In genomic region chr12:16605666-16606116, GRCh38 we compare ENCODE assay signal across 9 cellular contexts. TPM values are rescaled to one million over a fixed set of nuclear protein-coding genes. Genes with fewer than 3 reads are reported as not detected.
DNase-seq lines count a peak whose midpoint lies in the region; ATAC-seq and TF ChIP-seq lines count a peak whose summit lies in the region.
"Had no signal": no experiment of that assay in that cellular context is flagged by ENCODE, and none has a peak within 500 bp of the region (broad histone marks: within the 10 kb centered on the region; RNA-seq: fewer than 3 reads in every experiment).

No MANE protein-coding gene starts in this region.

- ATAC-seq in Right ventricle myocardium inferior (peak; percentile 38), heart right ventricle (peak in 6 of 8 donors; percentile 17 to 55 (median 34)), gastrocnemius medialis (no peak), GM21526 (IDR thresholded peaks at IDR 0.05; ENCODE audit: low FRiP score, unreplicated experiment) (no peak)

- 1% methylated on average over 23 of the region's 23 CpGs for WGBS in heart right ventricle, 2 donors

- H3K4me3 ChIP-seq in SJCRH30 (peak overlapping the region; percentile 65), heart right ventricle (peak overlapping the region in 9 of 10 donors; percentile 36 to 55 (median 48)), gastrocnemius medialis (peak overlapping the region; percentile 37 to 54 (median 42))

- H3K4me1 ChIP-seq in SJCRH30 (peaks cover 5% of the 10 kb centered on the region), heart right ventricle (peaks cover 0 to 26% (median 3%) of the 10 kb centered on the region in 9 donors), gastrocnemius medialis (peaks cover 0 to 5% of the 10 kb centered on the region in 2 donors)

- TF ChIP-seq CTCF in heart right ventricle (IDR thresholded peaks at IDR 0.05) (no peak), gastrocnemius medialis (IDR thresholded peaks at IDR 0.05 in 4 of 5, conservative IDR thresholded peaks at IDR 0.05 in 1 of 5) (no peak)

- DNase-seq in Right ventricle myocardium inferior (ENCODE audit: missing footprints): peak; percentile 62
- no peak for DNase-seq in cardiac septum (ENCODE audit: low spot score)
- DNase-seq in SJCRH30: peak; percentile 26 to 56
- DNase-seq in heart right ventricle: no peak
- no peak for DNase-seq in gastrocnemius medialis
- DNase-seq in activated CD4-positive, alpha-beta T cell treated with anti-CD3 and anti-CD28 coated beads, Interleukin-2, amount 50 U/mL, for 4 hours: no peak
- no peak for DNase-seq in stimulated activated CD4-positive, alpha-beta T cell treated with anti-CD3 and anti-CD28 coated beads, Interleukin-12 subunit alpha, Interleukin-12 subunit beta, amount 100 ng/mL, for 4 hours

- TF ChIP-seq POLR2A in gastrocnemius medialis (IDR thresholded peaks at IDR 0.05): no peak

- H3K27me3 ChIP-seq in SJCRH30 (no peaks in the 10 kb centered on the region), heart right ventricle (peaks cover 0 to 63% (median 49%) of the 10 kb centered on the region in 7 donors), gastrocnemius medialis (peaks cover 34 to 38% (median 38%) of the 10 kb centered on the region in 3 donors)

- H3K9me3 ChIP-seq in SJCRH30 (replicated peaks) (no peaks in the 10 kb centered on the region), heart right ventricle (no peaks in the 10 kb centered on the region), gastrocnemius medialis (no peaks in the 10 kb centered on the region)

- intact Hi-C loops in Right ventricle myocardium inferior (cut with DNase I): no loop called here
- intact Hi-C loops in cardiac septum (cut with DNase I): no loop called here
- intact Hi-C loops in heart right ventricle (cut with DNase I): no loop called here
- intact Hi-C loops in gastrocnemius medialis (cut with DNase I; ENCODE audit: low total_unique reads): no loop called here

- H3K36me3 ChIP-seq in SJCRH30: no peaks in the 10 kb centered on the region
- no peaks in the 10 kb centered on the region for H3K36me3 ChIP-seq in heart right ventricle
- H3K36me3 ChIP-seq in gastrocnemius medialis: no peaks in the 10 kb centered on the region

- H3K27ac ChIP-seq in SJCRH30: peak overlapping the region; percentile 59
- peak overlapping the region in 7 of 10 donors; percentile 2 to 62 (median 56) for H3K27ac ChIP-seq in heart right ventricle
- H3K27ac ChIP-seq in gastrocnemius medialis: no peak overlapping the region
- H3K27ac ChIP-seq: C4-2B had no signal

- in situ Hi-C loops in gastrocnemius medialis (cut with MboI; ENCODE audit: low sequenced_read_pairs in 4 of 4): no loop called here

RNA-seq across cellular contexts. Expression of gene LMO3, which starts 0.3 kb away (rescaled TPM):
- total RNA-seq in Right ventricle myocardium inferior: 3.8 TPM
- 0.38 TPM for total RNA-seq in cardiac septum
- total RNA-seq in SJCRH30 (2014; rRNA removed; shearing (Covaris generic)): 7.4 and 8.2 TPM in 2 replicates
- total RNA-seq in heart right ventricle: 1 to 10 TPM in 7 of 10 donors, under 1 TPM in 3; 0.35 to 3.2 (median 1.6) TPM
- polyA plus RNA-seq in heart right ventricle: 1 to 10 TPM in 1 of 2 donors, under 1 TPM in 1; 0.17 to 1.5 TPM
- total RNA-seq in gastrocnemius medialis: 1 to 10 TPM in 3 of 4 donors, under 1 TPM in 1; 0.81 to 4.6 (median 1.5) TPM

Comparison
In these comparisons a context has a peak if more than half of its experiments do, and no peak if none do; other contexts are left out.
1. DNase-seq: peak in Right ventricle myocardium inferior (single experiment) and SJCRH30 (2 of 2); none in cardiac septum (single experiment), heart right ventricle (0 of 2), gastrocnemius medialis (0 of 2), activated CD4-positive, alpha-beta T cell treated with anti-CD3 and anti-CD28 coated beads, Interleukin-2, amount 50 U/mL, for 4 hours (0 of 2) and stimulated activated CD4-positive, alpha-beta T cell treated with anti-CD3 and anti-CD28 coated beads, Interleukin-12 subunit alpha, Interleukin-12 subunit beta, amount 100 ng/mL, for 4 hours (single experiment).
2. ATAC-seq: peak in Right ventricle myocardium inferior (single experiment) and heart right ventricle (6 of 8); none in gastrocnemius medialis (0 of 2) and GM21526 (single experiment).
3. H3K27ac ChIP-seq: peak in SJCRH30 (single experiment) and heart right ventricle (7 of 10); none in gastrocnemius medialis (0 of 4).
4. Peak in every context shown above with its lines, with median percentiles within 50 percentile points of each other: H3K4me3 ChIP-seq.